ENCODE assay signal across 8 cellular contexts in the genomic region with DNA sequence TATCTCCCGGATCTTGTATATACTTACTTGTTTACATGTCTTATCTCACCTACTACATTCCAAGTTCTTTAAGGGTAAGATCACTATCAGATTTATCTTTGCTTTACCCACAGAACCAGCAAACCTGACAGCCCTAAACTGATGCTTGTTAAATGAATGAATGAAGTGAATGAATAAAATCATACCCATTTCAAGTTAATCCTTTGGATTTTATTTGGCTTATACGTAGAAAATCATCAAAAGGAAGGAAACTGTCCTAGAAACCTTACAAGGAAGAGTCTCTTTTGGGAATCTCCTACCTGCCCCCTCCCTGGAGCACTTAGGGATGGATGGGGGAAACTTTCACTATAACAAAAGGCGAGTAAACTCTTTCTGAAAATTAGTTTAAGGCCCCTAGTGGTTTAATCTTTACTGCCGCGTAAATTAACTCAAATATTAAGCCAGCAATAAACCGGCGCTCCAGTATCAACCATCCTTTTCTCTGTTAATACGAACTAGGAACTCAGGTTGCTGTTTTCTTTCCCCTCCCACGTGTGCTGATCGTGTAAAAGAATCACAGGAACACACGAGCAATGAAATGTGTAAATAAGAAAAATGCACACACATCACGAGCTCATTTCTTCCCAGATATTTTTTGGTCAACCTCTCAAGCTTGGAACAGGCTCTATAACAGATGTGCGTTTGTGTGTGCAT.
DNase-seq lines count a peak whose midpoint lies in the region; ATAC-seq and TF ChIP-seq lines count a peak whose summit lies in the region.

No MANE protein-coding gene starts in this region.

- peaks cover 7 to 30% (median 12%) of the 10 kb centered on the region in 11 experiments; a peak in 15 of 22 replicates for H4K20me1 ChIP-seq in BLaER1 treated with 17β-estradiol and CSF1 and Interleukin-3, amounts not matched to agents 10 nM and 100 nM

- H3K4me2 ChIP-seq in BLaER1 treated with 17β-estradiol and CSF1 and Interleukin-3, amounts not matched to agents 10 nM and 100 nM, result peak overlapping the region; percentile 93 to 99 (median 97); a peak in 20 of 22 replicates

- H3K9me3 ChIP-seq in BLaER1 treated with 17β-estradiol and CSF1 and Interleukin-3, amounts not matched to agents 10 nM and 100 nM (replicated peaks in 1 of 11), result peaks cover 0 to 7% (median 0%) of the 10 kb centered on the region in 11 experiments; a peak in 1 of 22 replicates
- H3K9me3 ChIP-seq in mucosa of stomach (ENCODE audit: control insufficient read depth, low read length), result no peaks in the 10 kb centered on the region

- no peaks in the 10 kb centered on the region for H3K9me3 Mint-ChIP-seq in central memory CD8-positive, alpha-beta T cell

- no peak for ATAC-seq in central memory CD8-positive, alpha-beta T cell (replicated peaks; ENCODE audit: extremely low read depth, poor library complexity, severe bottlenecking)

- peak overlapping the region in 4 of 11 experiments; percentile 77 to 84 (median 79); a peak in 3 of 22 replicates for H3K9ac ChIP-seq in BLaER1 treated with 17β-estradiol and CSF1 and Interleukin-3, amounts not matched to agents 10 nM and 100 nM
- peak overlapping the region; percentile 84 for H3K9ac ChIP-seq in mucosa of stomach (ENCODE audit: low read length)

- peaks cover 46 to 75% (median 68%) of the 10 kb centered on the region in 11 experiments for H3K27me3 ChIP-seq in BLaER1 treated with 17β-estradiol and CSF1 and Interleukin-3, amounts not matched to agents 10 nM and 100 nM
- no peaks in the 10 kb centered on the region for H3K27me3 ChIP-seq in mucosa of stomach (ENCODE audit: control insufficient read depth, insufficient read depth, low read length)

- DNase-seq in LNCaP clone FGC (ENCODE audit: low read depth), result peak; percentile 61
- DNase-seq in central memory CD8-positive, alpha-beta T cell (ENCODE audit: low spot score in 2 of 2), result no peak
- DNase-seq in iPS-NIHi7 (ENCODE audit: extremely low spot score), result no peak
- no peak for DNase-seq in nucleus accumbens (lab: John Stamatoyannopoulos, UW)
- no peak for DNase-seq in NCI-H2171 treated with DMSO at 0.1 percent for 48 hours (lab: John Stamatoyannopoulos, UW)
- no peak for DNase-seq in epidermal melanocyte (ENCODE audit: insufficient read length, low spot score)

- H3K27ac ChIP-seq in BLaER1 treated with 17β-estradiol and CSF1 and Interleukin-3, amounts not matched to agents 10 nM and 100 nM, result no peak overlapping the region

- peaks cover 9% of the 10 kb centered on the region for H3K36me3 Mint-ChIP-seq in central memory CD8-positive, alpha-beta T cell (ENCODE audit: insufficient read depth)

- H3K36me3 ChIP-seq in BLaER1 treated with 17β-estradiol and CSF1 and Interleukin-3, amounts not matched to agents 10 nM and 100 nM, result no peaks in the 10 kb centered on the region
- no peaks in the 10 kb centered on the region for H3K36me3 ChIP-seq in mucosa of stomach (ENCODE audit: control insufficient read depth, insufficient read depth, low read length)

- H3K27me3 Mint-ChIP-seq in central memory CD8-positive, alpha-beta T cell, result no peaks in the 10 kb centered on the region

- H3K4me1 Mint-ChIP-seq in central memory CD8-positive, alpha-beta T cell, result peaks cover 33% of the 10 kb centered on the region

- peak overlapping the region in 9 of 10 experiments; percentile 71 to 94 (median 78); a peak in 17 of 20 replicates for H3K4me3 ChIP-seq in BLaER1 treated with 17β-estradiol and CSF1 and Interleukin-3, amounts not matched to agents 10 nM and 100 nM
- H3K4me3 ChIP-seq in LNCaP clone FGC (ENCODE audit: low read depth, low read length) (peak overlapping the region; percentile 77), mucosa of stomach (ENCODE audit: low read length) (peak overlapping the region; percentile 39)

- 0 out of 2 replicates have a peak, but pooled peaks have one; percentile 15 for TF ChIP-seq CTCF in LNCaP clone FGC (IDR thresholded peaks at IDR 0.05; ENCODE audit: control insufficient read depth, extremely low read depth, insufficient read depth)

- H3K27ac Mint-ChIP-seq in central memory CD8-positive, alpha-beta T cell (ENCODE audit: low read depth), result peak overlapping the region; percentile 48

- H3K4me1 ChIP-seq in BLaER1 treated with 17β-estradiol and CSF1 and Interleukin-3, amounts not matched to agents 10 nM and 100 nM, result peaks cover 13 to 23% (median 19%) of the 10 kb centered on the region in 10 experiments; a peak in 18 of 20 replicates
- H3K4me1 ChIP-seq in mucosa of stomach (ENCODE audit: control insufficient read depth, insufficient read depth, low read length), result no peaks in the 10 kb centered on the region

- peak overlapping the region; percentile 96 for H3K4me3 Mint-ChIP-seq in central memory CD8-positive, alpha-beta T cell
